ENCODE assay signal across 8 cellular contexts in the genomic region with DNA sequence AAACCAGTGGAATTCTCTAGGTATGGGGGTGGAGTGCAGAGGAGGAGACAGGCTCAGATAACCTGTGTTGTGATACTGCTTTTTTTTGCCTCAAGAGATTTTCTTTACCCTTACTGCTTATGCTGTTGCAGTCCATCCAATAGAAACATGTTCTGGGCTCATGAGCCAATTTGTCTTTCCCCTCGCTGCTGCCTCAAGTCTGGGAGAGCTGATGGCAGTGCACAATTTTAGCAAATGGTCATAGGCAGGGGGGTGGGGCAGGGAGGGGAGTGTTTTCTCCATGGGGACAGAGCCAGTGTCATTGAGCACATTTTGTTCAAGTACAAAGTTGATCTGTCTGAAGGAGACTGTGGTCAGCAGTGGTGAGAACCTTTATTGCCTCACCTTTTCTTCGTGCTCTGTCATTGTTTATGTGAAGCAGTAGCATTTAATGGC.
DNase-seq lines count a peak whose midpoint lies in the region; ATAC-seq, FAIRE-seq and TF ChIP-seq lines count a peak whose summit lies in the region.

No MANE protein-coding gene starts in this region.

- H3K4me3 Mint-ChIP-seq in activated T-helper 2 cell treated with anti-CD3 and anti-CD28 coated beads, Interferon-gamma antibody, Interleukin-2, Interleukin-4, amounts not matched to agents 10 μg/mL and 5 μg/mL and 100 μg/mL, durations not matched to agents 14 hours and 24 hours and 36 hours (ENCODE audit: low read depth) = no peak overlapping the region

- H3K36me3 Mint-ChIP-seq in activated T-helper 2 cell treated with anti-CD3 and anti-CD28 coated beads, Interferon-gamma antibody, Interleukin-2, Interleukin-4, amounts not matched to agents 10 μg/mL and 5 μg/mL and 100 μg/mL, durations not matched to agents 14 hours and 24 hours and 36 hours (ENCODE audit: low read depth) = peaks cover 24% of the 10 kb centered on the region

- peak; percentile 85 to 87 for ATAC-seq in left cardiac atrium
- no peak for ATAC-seq in HG02678 (IDR thresholded peaks at IDR 0.05; ENCODE audit: unreplicated experiment)
- no peak for ATAC-seq in GM18505 (IDR thresholded peaks at IDR 0.05; ENCODE audit: unreplicated experiment)
- no peak for ATAC-seq in GM21447 (IDR thresholded peaks at IDR 0.05; ENCODE audit: unreplicated experiment)

- intact Hi-C loops in activated T-helper 2 cell treated with anti-CD3 and anti-CD28 coated beads, Interferon-gamma antibody, Interleukin-2, Interleukin-4, amounts not matched to agents 10 μg/mL and 5 μg/mL and 100 μg/mL, durations not matched to agents 14 hours and 24 hours and 36 hours (cut with micrococcal nuclease) = loop anchor here (5.0 kb wide), 1 partner anchor 46 kb away; no protein-coding TSS in a partner anchor
- intact Hi-C loops in left cardiac atrium (cut with DNase I) = loop anchor here in 1 of 2 donors (10.0 kb wide), 1 partner anchor 139 kb away; the partner anchor contains the start of gene MBNL1

- no peaks in the 10 kb centered on the region for H3K27me3 Mint-ChIP-seq in activated T-helper 2 cell treated with anti-CD3 and anti-CD28 coated beads, Interferon-gamma antibody, Interleukin-2, Interleukin-4, amounts not matched to agents 10 μg/mL and 5 μg/mL and 100 μg/mL, durations not matched to agents 14 hours and 24 hours and 36 hours (ENCODE audit: low read depth)

- DNase-seq in GM19239 (ENCODE audit: insufficient read length, low spot score) (no peak), left cardiac atrium (peak; percentile 61), renal cortical epithelial cell (ENCODE audit: low read depth) (peak; percentile 85), KG1 (lab: John Stamatoyannopoulos, UW) (no peak)
- DNase-seq in activated T-helper 2 cell treated with anti-CD3 and anti-CD28 coated beads, Interferon-gamma antibody, Interleukin-2, Interleukin-4, amounts not matched to agents 10 μg/mL and 5 μg/mL and 100 μg/mL, durations not matched to agents 14 hours and 24 hours and 36 hours (ENCODE audit: low spot score) = no peak

- FAIRE-seq in GM19239 (lab: Jason Lieb, UNC) = peak; percentile 85

- no peaks in the 10 kb centered on the region for H3K9me3 Mint-ChIP-seq in activated T-helper 2 cell treated with anti-CD3 and anti-CD28 coated beads, Interferon-gamma antibody, Interleukin-2, Interleukin-4, amounts not matched to agents 10 μg/mL and 5 μg/mL and 100 μg/mL, durations not matched to agents 14 hours and 24 hours and 36 hours

- peak overlapping the region; percentile 64 for H3K27ac Mint-ChIP-seq in activated T-helper 2 cell treated with anti-CD3 and anti-CD28 coated beads, Interferon-gamma antibody, Interleukin-2, Interleukin-4, amounts not matched to agents 10 μg/mL and 5 μg/mL and 100 μg/mL, durations not matched to agents 14 hours and 24 hours and 36 hours

- TF ChIP-seq POLR2A in GM18505 (IDR thresholded peaks at IDR 0.05; ENCODE audit: borderline replicate concordance, extremely low read depth, insufficient read depth, insufficient read length) = no peak

- peaks cover 57% of the 10 kb centered on the region for H3K4me1 Mint-ChIP-seq in activated T-helper 2 cell treated with anti-CD3 and anti-CD28 coated beads, Interferon-gamma antibody, Interleukin-2, Interleukin-4, amounts not matched to agents 10 μg/mL and 5 μg/mL and 100 μg/mL, durations not matched to agents 14 hours and 24 hours and 36 hours (ENCODE audit: low read depth)

Comparison
In these comparisons a context has a peak if more than half of its experiments do, and no peak if none do; other contexts are left out.
1. DNase-seq: peak in left cardiac atrium (single experiment) and renal cortical epithelial cell (single experiment); none in GM19239 (single experiment), activated T-helper 2 cell treated with anti-CD3 and anti-CD28 coated beads, Interferon-gamma antibody, Interleukin-2, Interleukin-4, amounts not matched to agents 10 μg/mL and 5 μg/mL and 100 μg/mL, durations not matched to agents 14 hours and 24 hours and 36 hours (single experiment) and KG1 (single experiment).
2. ATAC-seq: peak in left cardiac atrium (2 of 2); none in HG02678 (single experiment), GM18505 (single experiment) and GM21447 (single experiment).